Comparison of ENCODE assay signal across 17 cellular contexts in the genomic region with DNA sequence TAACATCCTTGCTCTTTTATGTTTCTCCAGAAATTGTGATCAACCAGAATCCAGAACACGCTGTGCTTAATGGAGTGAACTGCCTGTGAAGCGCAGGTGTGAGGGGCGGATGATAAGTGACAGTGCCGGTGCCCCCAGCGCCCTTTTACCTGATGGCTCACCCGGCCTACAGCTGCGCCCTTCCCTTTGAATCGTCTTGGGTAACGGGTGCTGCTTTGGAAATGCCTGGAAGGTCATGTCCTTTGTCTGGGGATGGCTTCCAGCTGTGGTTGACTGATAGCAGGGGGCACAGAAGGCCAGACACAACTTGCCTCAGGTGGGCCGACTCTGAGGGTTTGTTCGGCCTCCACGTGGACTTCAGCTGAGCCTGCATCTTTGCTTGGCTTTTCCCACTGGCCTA.
DNase-seq lines count a peak whose midpoint lies in the region; ATAC-seq and TF ChIP-seq lines count a peak whose summit lies in the region.
"Had no signal": no experiment of that assay in that cellular context is flagged by ENCODE, and none has a peak within 500 bp of the region (broad histone marks: within the 10 kb centered on the region; RNA-seq: fewer than 3 reads in every experiment).

No MANE protein-coding gene starts in this region.

- H3K18ac ChIP-seq in neuronal stem cell (ENCODE audit: low read length) = peak overlapping the region; percentile 60

- H3K14ac ChIP-seq in neuronal stem cell (ENCODE audit: low read length) = no peak overlapping the region

- H3K4me2 ChIP-seq in neuronal stem cell (ENCODE audit: insufficient read depth, low read length, poor library complexity, severe bottlenecking) = no peak overlapping the region

- H3K4me3 ChIP-seq in coronary artery (no peak overlapping the region), neuronal stem cell (ENCODE audit: low read length in 2 of 2) (no peak overlapping the region), vagina (no peak overlapping the region), body of pancreas (no peak overlapping the region)

- H3K23ac ChIP-seq in neuronal stem cell (ENCODE audit: low read depth, low read length, poor library complexity) = no peak overlapping the region

- H3K4me1 ChIP-seq in neuronal stem cell (ENCODE audit: control insufficient read depth in 2 of 2, insufficient read depth in 1 of 2, low read depth in 1 of 2, low read length in 2 of 2) (peaks cover 16 to 19% of the 10 kb centered on the region in 2 donors), vagina (peaks cover 10% of the 10 kb centered on the region), body of pancreas (peaks cover 5% of the 10 kb centered on the region)
- H3K4me1 ChIP-seq: BE2C had no signal

- WGBS in neuronal stem cell (ENCODE audit: extremely low coverage in 2 of 2, insufficient read length in 2 of 2, insufficient replicate concordance in 1 of 2), 2 donors = no CpG with 5 or more reads among the region's 12 CpGs
- 88 to 95% methylated on average over 11 to 12 of the region's 12 CpGs for WGBS in body of pancreas, 2 donors

- peak; percentile 36 for DNase-seq in activated effector memory CD4-positive, alpha-beta T cell treated with anti-CD3 and anti-CD28 coated beads, Interleukin-2, amount 50 U/mL, for 16 hours
- no peak for DNase-seq in activated effector memory CD4-positive, alpha-beta T cell treated with Interleukin-2 at 50 U/mL for 16 hours
- DNase-seq in coronary artery (ENCODE audit: low spot score) (peak; percentile 58), neuronal stem cell (ENCODE audit: low spot score) (no peak), vagina (ENCODE audit: extremely low spot score in 2 of 2) (peak; percentile 70 to 92), COLO668 (lab: John Stamatoyannopoulos, UW; ENCODE audit: unreplicated experiment) (no peak), HCEC 1CT (no peak), body of pancreas (no peak)
- DNase-seq: BE2C; CD4-positive, alpha-beta memory T cell; GOT3; Karpas-422; NCI-H1048; NCI-H1436 treated with DMSO at 0.1 percent for 48 hours; NCI-H2171; NCI-H526 had no signal

- H3K9ac ChIP-seq in neuronal stem cell (ENCODE audit: low read depth, low read length, poor library complexity) = no peak overlapping the region

- TF ChIP-seq CTCF in coronary artery (IDR thresholded peaks at IDR 0.05) (no peak), vagina (IDR thresholded peaks at IDR 0.05) (no peak), body of pancreas (IDR thresholded peaks at IDR 0.05) (no peak)

- no peak overlapping the region for H2BK12ac ChIP-seq in neuronal stem cell (ENCODE audit: low read length)

- TF ChIP-seq POLR2A in vagina (IDR thresholded peaks at IDR 0.05) (no peak), body of pancreas (IDR thresholded peaks at IDR 0.05) (no peak)

- H4K8ac ChIP-seq in neuronal stem cell (ENCODE audit: low read depth, low read length) = no peak overlapping the region

- H3K4ac ChIP-seq in neuronal stem cell (ENCODE audit: low read length) = no peak overlapping the region

- H3K79me1 ChIP-seq in neuronal stem cell (ENCODE audit: low read depth, low read length) = no peaks in the 10 kb centered on the region

- no peak overlapping the region for H2BK120ac ChIP-seq in neuronal stem cell (ENCODE audit: low read depth, low read length)

- H3K9me3 ChIP-seq in neuronal stem cell (replicated peaks in 1 of 2; ENCODE audit: control insufficient read depth in 2 of 2, insufficient read depth in 1 of 2, low read depth in 1 of 2, low read length in 2 of 2) (peaks cover 0 to 10% of the 10 kb centered on the region in 2 donors), vagina (no peaks in the 10 kb centered on the region), body of pancreas (no peaks in the 10 kb centered on the region)
- H3K9me3 ChIP-seq: BE2C had no signal

- no peak overlapping the region for H3K27ac ChIP-seq in coronary artery
- H3K27ac ChIP-seq in neuronal stem cell (replicated peaks; ENCODE audit: low read length) = no peak overlapping the region
- H3K27ac ChIP-seq in vagina = no peak overlapping the region
- no peak overlapping the region for H3K27ac ChIP-seq in body of pancreas

- intact Hi-C loops in vagina (cut with DNase I) = loop anchor here (10.0 kb wide), 3 partner anchors 849 to 1139 kb away; partner anchors contain the start of gene TRIB2
- intact Hi-C loops in body of pancreas (cut with DNase I) = loop anchor here (10.0 kb wide), 1 partner anchor 1139 kb away; no protein-coding TSS in a partner anchor

- H4K91ac ChIP-seq in neuronal stem cell (ENCODE audit: low read depth, low read length, poor library complexity) = no peak overlapping the region

- no peak overlapping the region for H2AK5ac ChIP-seq in neuronal stem cell (ENCODE audit: low read depth, low read length)

- ATAC-seq in body of pancreas = no peak
- ATAC-seq: Panc1 had no signal

- H3K27me3 ChIP-seq in neuronal stem cell (ENCODE audit: control insufficient read depth in 3 of 3, insufficient read depth in 3 of 3, low read depth in 1 of 3, low read length in 3 of 3) (no peaks in the 10 kb centered on the region), vagina (no peaks in the 10 kb centered on the region), body of pancreas (no peaks in the 10 kb centered on the region)
- H3K27me3 ChIP-seq: BE2C had no signal

- H2BK15ac ChIP-seq in neuronal stem cell (ENCODE audit: low read length) = peak overlapping the region; percentile 12

- H2BK5ac ChIP-seq in neuronal stem cell (ENCODE audit: low read length) = no peak overlapping the region

- H3K36me3 ChIP-seq in neuronal stem cell (replicated peaks in 1 of 2; ENCODE audit: control insufficient read depth in 2 of 2, insufficient read depth in 2 of 2, low read length in 2 of 2) (no peaks in the 10 kb centered on the region), vagina (no peaks in the 10 kb centered on the region), body of pancreas (replicated peaks in 1 of 2; ENCODE audit: insufficient read depth in 1 of 2, low read depth in 2 of 2) (no peaks in the 10 kb centered on the region)
- H3K36me3 ChIP-seq: BE2C had no signal

- no peak overlapping the region for H2AFZ ChIP-seq in neuronal stem cell (ENCODE audit: low read length)

Comparison
In these comparisons a context has a peak if more than half of its experiments do, and no peak if none do; other contexts are left out.
1. DNase-seq: peak in activated effector memory CD4-positive, alpha-beta T cell treated with anti-CD3 and anti-CD28 coated beads, Interleukin-2, amount 50 U/mL, for 16 hours (single experiment), coronary artery (single experiment) and vagina (2 of 2); none in activated effector memory CD4-positive, alpha-beta T cell treated with Interleukin-2 at 50 U/mL for 16 hours (single experiment), neuronal stem cell (single experiment), COLO668 (single experiment), HCEC 1CT (single experiment) and body of pancreas (0 of 4).